8 cellular contexts compared by ENCODE assay signal in the genomic region with DNA sequence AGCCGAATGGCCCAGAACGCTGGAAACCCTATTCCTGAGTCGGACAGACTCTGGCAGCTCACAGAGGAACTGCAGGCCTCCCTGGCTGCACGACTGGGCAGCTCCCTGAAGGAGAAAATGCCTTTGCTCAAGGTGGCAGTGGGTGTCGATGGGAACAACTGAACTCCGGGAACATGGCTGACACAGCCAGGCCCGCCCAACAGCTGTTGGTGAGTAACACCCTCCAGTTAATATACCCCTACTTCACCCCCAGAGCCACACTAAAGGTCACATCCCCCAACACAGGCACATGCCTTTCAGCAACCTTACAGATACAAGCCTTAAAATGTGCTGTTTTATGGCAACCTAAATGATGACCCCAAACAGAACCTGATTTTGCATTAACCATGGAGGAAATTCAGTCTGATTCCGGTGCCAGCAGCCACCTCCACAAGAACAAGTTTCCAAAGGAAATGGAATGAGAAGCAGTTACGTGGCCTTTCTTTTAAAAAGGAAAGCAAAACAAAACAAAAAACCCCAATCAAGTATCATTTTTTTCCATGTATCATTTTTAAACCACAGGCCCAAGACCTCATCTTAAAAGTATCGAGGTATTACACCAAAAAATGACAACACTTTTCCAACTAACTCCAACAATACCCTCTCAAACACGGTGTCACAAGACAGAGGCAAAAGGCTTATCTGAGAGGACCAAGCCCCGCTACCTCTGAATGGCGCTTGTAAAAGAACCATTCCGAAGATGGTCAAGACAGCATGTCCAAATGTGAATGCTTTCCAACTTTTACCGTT. TPM values are rescaled to one million over a fixed set of nuclear protein-coding genes. Genes with fewer than 3 reads are reported as not detected.
DNase-seq lines count a peak whose midpoint lies in the region; ATAC-seq and TF ChIP-seq lines count a peak whose summit lies in the region.

No MANE protein-coding gene starts in this region.

- TF ChIP-seq CTCF in lung (IDR thresholded peaks at IDR 0.05; ENCODE audit: control extremely low read depth, extremely low read depth): no peak

- H3K4me1 ChIP-seq in lung (ENCODE audit: control insufficient read depth in 2 of 2, insufficient read depth in 2 of 2, low read length in 2 of 2): peaks cover 16 to 20% of the 10 kb centered on the region in 2 donors

- peak; percentile 25 for ATAC-seq in activated CD4-positive, alpha-beta T cell treated with anti-CD3 and anti-CD28 coated beads for 36 hours
- no peak for ATAC-seq in lung (ENCODE audit: insufficient read depth, low FRiP score)

- intact Hi-C loops in activated CD4-positive, alpha-beta T cell treated with anti-CD3 and anti-CD28 coated beads for 36 hours (cut with DNase I, micrococcal nuclease): loop anchor here (1.0 to 10.0 kb wide), 12 partner anchors 55 to 1953 kb away; a partner anchor contains a TSS

- peaks cover 50% of the 10 kb centered on the region for H3K4me1 Mint-ChIP-seq in activated CD4-positive, alpha-beta T cell treated with anti-CD3 and anti-CD28 coated beads for 36 hours

- H3K9me3 ChIP-seq in lung (ENCODE audit: control insufficient read depth in 2 of 2, insufficient read depth in 1 of 2, low read length in 1 of 2): no peaks in the 10 kb centered on the region

- H3K27ac Mint-ChIP-seq in activated CD4-positive, alpha-beta T cell treated with anti-CD3 and anti-CD28 coated beads for 36 hours: peak overlapping the region; percentile 98

- H3K9me3 Mint-ChIP-seq in activated CD4-positive, alpha-beta T cell treated with anti-CD3 and anti-CD28 coated beads for 36 hours (ENCODE audit: low read depth): no peaks in the 10 kb centered on the region

- peak overlapping the region; percentile 99 for H3K4me3 Mint-ChIP-seq in activated CD4-positive, alpha-beta T cell treated with anti-CD3 and anti-CD28 coated beads for 36 hours

- POLR2A ChIA-PET in activated CD4-positive, alpha-beta T cell treated with anti-CD3 and anti-CD28 coated beads for 36 hours (lab: Charles Lee): interaction anchor here (1.0 to 3.7 kb wide), 4 partner anchors 9 to 152 kb away, joined by 3 to 29 read pairs (median 5); no protein-coding TSS in a partner anchor

- H3K36me3 ChIP-seq in lung (ENCODE audit: control insufficient read depth in 2 of 2, insufficient read depth in 2 of 2, low read length in 2 of 2): no peaks in the 10 kb centered on the region

- DNase-seq in NCI-H2081 (lab: John Stamatoyannopoulos, UW) (peak; percentile 26 to 50), NCI-H2081 treated with DMSO at 0.1 percent for 48 hours (lab: John Stamatoyannopoulos, UW) (no peak), dermis blood vessel endothelial cell (peak; percentile 82), lung (ENCODE audit: low spot score) (peak; percentile 55), dedifferentiated amniotic fluid mesenchymal stem cell (ENCODE audit: extremely low spot score) (no peak), NCI-H187 (lab: John Stamatoyannopoulos, UW) (no peak)
- peak; percentile 69 for DNase-seq in activated CD4-positive, alpha-beta T cell treated with anti-CD3 and anti-CD28 coated beads for 36 hours
- DNase-seq in stimulated activated naive CD4-positive, alpha-beta T cell (lab: John Stamatoyannopoulos, UW): peak in 4 of 6 experiments; percentile 9 to 54 (median 44)

- H3K4me3 ChIP-seq in lung: peak overlapping the region; percentile 92

- CTCF ChIA-PET in activated CD4-positive, alpha-beta T cell treated with anti-CD3 and anti-CD28 coated beads for 36 hours (lab: Charles Lee): interaction anchor here (1.1 to 1.8 kb wide), 5 partner anchors 9 to 191 kb away, joined by 3 to 6 read pairs (median 6); no protein-coding TSS in a partner anchor

- H3K27me3 ChIP-seq in lung (ENCODE audit: control insufficient read depth, insufficient read depth): no peaks in the 10 kb centered on the region

- peaks cover 20% of the 10 kb centered on the region for H3K36me3 Mint-ChIP-seq in activated CD4-positive, alpha-beta T cell treated with anti-CD3 and anti-CD28 coated beads for 36 hours (ENCODE audit: low read depth)

- WGBS in lung, 2 donors: 17 to 43% methylated on average over 15 of the region's 15 CpGs

- peak overlapping the region; percentile 100 for H3K27ac ChIP-seq in lung (ENCODE audit: low read depth in 1 of 2, low read length in 1 of 2)

- no peaks in the 10 kb centered on the region for H3K27me3 Mint-ChIP-seq in activated CD4-positive, alpha-beta T cell treated with anti-CD3 and anti-CD28 coated beads for 36 hours

RNA-seq across cellular contexts. Expression of a gene that starts 3.1 kb away (rescaled TPM):
- 10 to 100 TPM; 20.2 to 22.3 TPM for total RNA-seq in activated CD4-positive, alpha-beta T cell treated with anti-CD3 and anti-CD28 coated beads for 36 hours
- 31.0 and 38.8 TPM in 2 replicates for total RNA-seq in dermis blood vessel endothelial cell
- total RNA-seq in lung: 10 to 100 TPM; 34.8 to 61.5 TPM
- polyA plus RNA-seq in lung: 10 to 100 TPM; 16.0 to 49.8 TPM

Comparison
In these comparisons a context has a peak if more than half of its experiments do, and no peak if none do; other contexts are left out.
1. DNase-seq: peak in NCI-H2081 (2 of 2), activated CD4-positive, alpha-beta T cell treated with anti-CD3 and anti-CD28 coated beads for 36 hours (single experiment), dermis blood vessel endothelial cell (single experiment), lung (single experiment) and stimulated activated naive CD4-positive, alpha-beta T cell (4 of 6); none in NCI-H2081 treated with DMSO at 0.1 percent for 48 hours (single experiment), dedifferentiated amniotic fluid mesenchymal stem cell (single experiment) and NCI-H187 (0 of 2).